In genomic region chrX:16579517-16579916, GRCh38 we compare ENCODE assay signal across 20 cellular contexts.
DNase-seq lines count a peak whose midpoint lies in the region; ATAC-seq, FAIRE-seq and TF ChIP-seq lines count a peak whose summit lies in the region.
"Had no signal": no experiment of that assay in that cellular context is flagged by ENCODE, and none has a peak within 500 bp of the region (broad histone marks: within the 10 kb centered on the region; RNA-seq: fewer than 3 reads in every experiment).

No MANE protein-coding gene starts in this region.

- WGBS in SK-N-SH (ENCODE audit: low lambda C conversion rate) = 63% methylated on average over 3 of the region's 3 CpGs
- WGBS in H1 (ENCODE audit: extremely low coverage in 1 of 2, insufficient coverage in 1 of 2, insufficient read length in 1 of 2, insufficient replicate concordance in 2 of 2, low coverage in 1 of 2, low lambda C conversion rate in 2 of 2, missing lambda C conversion rate in 1 of 2), 2 experiments = 21% methylated on average over 3 of the region's 3 CpGs; no CpG with 5 or more reads in 1 of the 2 experiments
- no CpG with 5 or more reads among the region's 3 CpGs for WGBS in mesendoderm (ENCODE audit: extremely low coverage, insufficient coverage, low lambda C conversion rate)

- TF ChIP-seq CTCF in SK-N-SH (IDR thresholded peaks at IDR 0.05) = no peak
- no peak for TF ChIP-seq CTCF in H1 (IDR thresholded peaks at IDR 0.05; ENCODE audit: control extremely low read depth in 1 of 3, insufficient read depth in 1 of 3, low read depth in 1 of 3, low read length in 3 of 3)

- H3K27ac ChIP-seq in SK-N-SH (ENCODE audit: low read depth in 2 of 2, low read length in 1 of 2) = no peak overlapping the region
- H3K27ac ChIP-seq in H1 (ENCODE audit: low read depth, low read length) = no peak overlapping the region; the same call in 1 of the 2 replicates
- H3K27ac ChIP-seq in mesendoderm (ENCODE audit: low read depth, low read length) = no peak overlapping the region
- H3K27ac ChIP-seq: 22Rv1, HL-60 had no signal

- peaks cover 0 to 30% (median 0%) of the 10 kb centered on the region in 9 donors for H3K9me3 Mint-ChIP-seq in naive thymus-derived CD8-positive, alpha-beta T cell

- H4K5ac ChIP-seq in H1 (ENCODE audit: insufficient read length, low read depth, low read length) = no peak overlapping the region
- no peak overlapping the region for H4K5ac ChIP-seq in mesendoderm (ENCODE audit: low read length)

- H3F3A ChIP-seq in SK-N-SH (replicated peaks; ENCODE audit: insufficient read depth) = peaks cover 7% of the 10 kb centered on the region

- H2BK5ac ChIP-seq in H1 (ENCODE audit: low read depth, low read length) (peak overlapping the region; percentile 69; the same call in 1 of the 2 replicates), mesendoderm (ENCODE audit: low read length) (no peak overlapping the region)

- peak overlapping the region; percentile 5; the same call in 1 of the 2 replicates for H2AFZ ChIP-seq in SK-N-SH (ENCODE audit: low read depth)
- H2AFZ ChIP-seq in H1 (ENCODE audit: low read length) = no peak overlapping the region

- no peaks in the 10 kb centered on the region for H3K36me3 ChIP-seq in SK-N-SH (replicated peaks in 1 of 2; ENCODE audit: control insufficient read depth in 1 of 2, insufficient read depth in 2 of 2, low read length in 1 of 2)
- H3K36me3 ChIP-seq in H1 (ENCODE audit: control insufficient read depth in 2 of 4, insufficient read depth in 4 of 4, low read length in 3 of 4) = peaks cover 0 to 27% (median 13%) of the 10 kb centered on the region in 4 experiments; a peak in 3 of 8 replicates
- H3K36me3 ChIP-seq in mesendoderm (ENCODE audit: control insufficient read depth, insufficient read depth, low read length) = no peaks in the 10 kb centered on the region

- H3K79me1 ChIP-seq in H1 (ENCODE audit: low read depth, low read length) = no peaks in the 10 kb centered on the region; the same call in 1 of the 2 replicates
- no peaks in the 10 kb centered on the region for H3K79me1 ChIP-seq in mesendoderm (ENCODE audit: low read length)

- H3K23ac ChIP-seq in H1 (ENCODE audit: insufficient read length) = no peak overlapping the region
- H3K23ac ChIP-seq in mesendoderm (ENCODE audit: low read length) = no peak overlapping the region

- H3K36me3 Mint-ChIP-seq in naive thymus-derived CD8-positive, alpha-beta T cell = peaks cover 0 to 9% (median 0%) of the 10 kb centered on the region in 3 donors
- H3K36me3 Mint-ChIP-seq: CD8-positive, alpha-beta T cell had no signal

- no peak for DNase-seq in SK-N-SH
- DNase-seq in H1 (ENCODE audit: low read depth in 1 of 2, low spot score in 2 of 2) = no peak
- DNase-seq in mesendoderm = no peak
- no peak for DNase-seq in NCI-H2081 treated with DMSO at 0.1 percent for 48 hours (lab: John Stamatoyannopoulos, UW)
- DNase-seq in HPDE6-E6E7 (ENCODE audit: extremely low spot score) = no peak
- no peak for DNase-seq in dedifferentiated amniotic fluid mesenchymal stem cell (ENCODE audit: extremely low spot score)
- DNase-seq in naive thymus-derived CD8-positive, alpha-beta T cell = no peak
- DNase-seq: CD8-positive, alpha-beta T cell; GOT3; Kasumi-1; MV-4-11; NCI-H1417 treated with DMSO at 0.1 percent for 48 hours; NCI-H2029; NCI-H510A treated with DMSO at 0.1 percent for 48 hours; SIG-M5 had no signal

- H2BK120ac ChIP-seq in H1 (replicated peaks; ENCODE audit: low read depth, low read length) (peak overlapping the region; percentile 22), mesendoderm (ENCODE audit: low read depth, low read length) (no peak overlapping the region)

- H3K79me2 ChIP-seq in SK-N-SH (ENCODE audit: insufficient read depth) = no peaks in the 10 kb centered on the region
- H3K79me2 ChIP-seq in H1 (ENCODE audit: control insufficient read depth in 1 of 2, insufficient read depth in 2 of 2, low read length in 2 of 2) = no peaks in the 10 kb centered on the region; a peak in 1 of 4 replicates
- no peaks in the 10 kb centered on the region for H3K79me2 ChIP-seq in mesendoderm (ENCODE audit: control insufficient read depth, insufficient read depth, low read length)

- TF ChIP-seq POLR2A in H1 (IDR thresholded peaks at IDR 0.05; ENCODE audit: control extremely low read depth in 1 of 2, low read depth in 2 of 2, low read length in 2 of 2) = no peak

- H3K9me2 ChIP-seq in SK-N-SH = no peaks in the 10 kb centered on the region

- no peak overlapping the region for H2BK20ac ChIP-seq in H1 (ENCODE audit: low read length)

- H3K4me1 ChIP-seq in SK-N-SH (ENCODE audit: control insufficient read depth in 1 of 2, insufficient read depth in 2 of 2, low read depth in 1 of 2, low read length in 1 of 2) (no peaks in the 10 kb centered on the region), H1 (replicated peaks in 1 of 4; ENCODE audit: control insufficient read depth in 3 of 4, insufficient read depth in 4 of 4, low read length in 3 of 4) (peaks cover 0 to 10% (median 2%) of the 10 kb centered on the region in 4 experiments; a peak in 3 of 7 replicates), mesendoderm (ENCODE audit: control insufficient read depth, low read depth, low read length) (no peaks in the 10 kb centered on the region)

- no peak overlapping the region for H4K91ac ChIP-seq in H1 (replicated peaks; ENCODE audit: insufficient read length, low read length)

- H4K20me1 ChIP-seq in SK-N-SH (ENCODE audit: insufficient read depth) = no peaks in the 10 kb centered on the region
- H4K20me1 ChIP-seq in H1 (replicated peaks in 1 of 2; ENCODE audit: control insufficient read depth in 1 of 2, insufficient read depth in 2 of 2, low read length in 2 of 2) = no peaks in the 10 kb centered on the region

- H3K4me2 ChIP-seq in SK-N-SH (no peak overlapping the region), H1 (ENCODE audit: insufficient read depth in 1 of 2, low read depth in 2 of 2, low read length in 2 of 2) (peak overlapping the region; percentile 38 to 39; a peak in 2 of 4 replicates), mesendoderm (ENCODE audit: low read length) (no peak overlapping the region)

- no peak overlapping the region for H3K4ac ChIP-seq in H1 (replicated peaks; ENCODE audit: insufficient read length, low read depth, low read length)
- no peak overlapping the region for H3K4ac ChIP-seq in mesendoderm (ENCODE audit: low read depth, low read length)

- H3K4me3 ChIP-seq in SK-N-SH (ENCODE audit: low read depth in 2 of 2, low read length in 1 of 2) (no peak overlapping the region), H1 (ENCODE audit: extremely low read depth in 1 of 4, insufficient read depth in 2 of 4, low read depth in 3 of 4, low read length in 4 of 4) (peak overlapping the region in 1 of 4 experiments; percentile 54; a peak in 1 of 8 replicates), mesendoderm (ENCODE audit: low read length) (no peak overlapping the region)

- POLR2A ChIA-PET in SK-N-SH (lab: Yijun Ruan, JAX) = no interaction called here
- POLR2A ChIA-PET in H1 (lab: Charles Lee; ENCODE audit: partially characterized antibody) = interaction anchor here (1.0 to 2.8 kb wide), 4 partner anchors 8 to 110 kb away, joined by 3 to 11 read pairs (median 4); no protein-coding TSS in a partner anchor
- POLR2A ChIA-PET in naive thymus-derived CD8-positive, alpha-beta T cell (lab: Charles Lee) = interaction anchor here (0.6 kb wide), 2 partner anchors 16 to 134 kb away, joined by 4 to 5 read pairs; no protein-coding TSS in a partner anchor

- no peak overlapping the region for H4K8ac ChIP-seq in H1 (ENCODE audit: extremely low read depth, insufficient read depth, low read length)
- H4K8ac ChIP-seq in mesendoderm (ENCODE audit: low read depth, low read length) = no peak overlapping the region

- H3K4me3 Mint-ChIP-seq in naive thymus-derived CD8-positive, alpha-beta T cell = no peak overlapping the region
- H3K4me3 Mint-ChIP-seq: CD8-positive, alpha-beta T cell had no signal

- CTCF ChIA-PET in SK-N-SH (lab: Yijun Ruan, JAX) = interaction anchor here (1.1 kb wide), 1 partner anchor 135 kb away, joined by 3 read pairs; no protein-coding TSS in a partner anchor
- CTCF ChIA-PET in H1 (lab: Charles Lee; ENCODE audit: partially characterized antibody) = interaction anchor here (0.7 to 2.1 kb wide), 3 partner anchors 10 to 143 kb away, joined by 3 to 6 read pairs (median 4); no protein-coding TSS in a partner anchor

- no peak for FAIRE-seq in H1 (lab: Jason Lieb, UNC)
- FAIRE-seq: HepG2, RCC 7860 had no signal

- H2AK5ac ChIP-seq in H1 (ENCODE audit: low read depth, low read length) = no peak overlapping the region
- no peak overlapping the region for H2AK5ac ChIP-seq in mesendoderm (ENCODE audit: low read length)

- no peaks in the 10 kb centered on the region for H3K23me2 ChIP-seq in H1 (ENCODE audit: low read depth, low read length)

- no peak overlapping the region for H2BK12ac ChIP-seq in H1 (ENCODE audit: low read depth, low read length)

- H3K14ac ChIP-seq in H1 (ENCODE audit: insufficient read length) = no peak overlapping the region

- no peak for TF ChIP-seq RAD21 in SK-N-SH (IDR thresholded peaks at IDR 0.05; ENCODE audit: low read length)
- TF ChIP-seq RAD21 in H1 (IDR thresholded peaks at IDR 0.05 in 1 of 2, conservative IDR thresholded peaks at IDR 0.05 in 1 of 2; ENCODE audit: low read depth in 2 of 2, low read length in 2 of 2) = no peak

- TF ChIP-seq EP300 in SK-N-SH (IDR thresholded peaks at IDR 0.05; ENCODE audit: borderline replicate concordance in 1 of 2, low read depth in 1 of 2, low read length in 1 of 2) (no peak), H1 (IDR thresholded peaks at IDR 0.05; ENCODE audit: borderline replicate concordance in 1 of 2, low read depth in 2 of 2, low read length in 2 of 2) (no peak)

- H2BK15ac ChIP-seq in H1 (ENCODE audit: low read length) = no peak overlapping the region
- H2BK15ac ChIP-seq in mesendoderm (replicated peaks; ENCODE audit: low read depth) = no peak overlapping the region

- H3K4me1 Mint-ChIP-seq in naive thymus-derived CD8-positive, alpha-beta T cell = no peaks in the 10 kb centered on the region

- no peaks in the 10 kb centered on the region for H3K27me3 Mint-ChIP-seq in naive thymus-derived CD8-positive, alpha-beta T cell

- H3K56ac ChIP-seq in H1 (replicated peaks; ENCODE audit: insufficient read length, low read depth, low read length) (no peak overlapping the region), mesendoderm (ENCODE audit: low read length) (no peak overlapping the region)

- H3K9me3 ChIP-seq in SK-N-SH = no peaks in the 10 kb centered on the region
- H3K9me3 ChIP-seq in H1 (ENCODE audit: insufficient read depth in 2 of 2, low read depth in 1 of 2, low read length in 1 of 2) = peaks cover 4 to 7% of the 10 kb centered on the region in 2 experiments; a peak in 2 of 4 replicates

- H3K9ac ChIP-seq in SK-N-SH (no peak overlapping the region), H1 (replicated peaks in 1 of 4; ENCODE audit: extremely low read depth in 1 of 4, low read depth in 3 of 4, low read length in 3 of 4) (peak overlapping the region in 1 of 4 experiments; percentile 35; a peak in 2 of 7 replicates), mesendoderm (ENCODE audit: low read length) (peak overlapping the region; percentile 3)

- H3K18ac ChIP-seq in H1 (ENCODE audit: extremely low read depth, low read length) (no peak overlapping the region; the same call in 1 of the 2 replicates), mesendoderm (ENCODE audit: low read length) (no peak overlapping the region)

- peak overlapping the region in 1 of 10 donors; percentile 37 for H3K27ac Mint-ChIP-seq in naive thymus-derived CD8-positive, alpha-beta T cell
- H3K27ac Mint-ChIP-seq: CD8-positive, alpha-beta T cell had no signal

- ATAC-seq in SK-N-SH treated with all-trans-retinoic acid at 6 μM for 48 hours = no peak
- no peak for ATAC-seq in naive thymus-derived CD8-positive, alpha-beta T cell
- ATAC-seq: CD8-positive, alpha-beta T cell; HepG2 had no signal

- H3K27me3 ChIP-seq in SK-N-SH (ENCODE audit: insufficient read depth) (no peaks in the 10 kb centered on the region), H1 (replicated peaks in 1 of 4; ENCODE audit: control insufficient read depth in 3 of 4, extremely low read depth in 1 of 4, insufficient read depth in 3 of 4, low read length in 3 of 4) (no peaks in the 10 kb centered on the region), mesendoderm (ENCODE audit: insufficient read depth, low read length, poor library complexity) (no peaks in the 10 kb centered on the region)

Comparison
In these comparisons a context has a peak if more than half of its experiments do, and no peak if none do; other contexts are left out.
1. H3K4me2 ChIP-seq: peak in H1 (2 of 2); none in SK-N-SH (single experiment) and mesendoderm (single experiment).